Comparison of ENCODE assay signal across 17 cellular contexts in genomic region chr3:27800261-27800660, GRCh38.
"Had no signal": no experiment of that assay in that cellular context is flagged by ENCODE, and none has a peak within 500 bp of the region (broad histone marks: within the 10 kb centered on the region; RNA-seq: fewer than 3 reads in every experiment).

No MANE protein-coding gene starts in this region.

- DNase-seq: activated CD4-positive, alpha-beta T cell treated with anti-CD3 and anti-CD28 coated beads for 4 hours; activated naive CD4-positive, alpha-beta T cell treated with anti-CD3 and anti-CD28 coated beads for 36 hours; cerebellar nuclear complex; cortex of kidney; erythroblast; gastrocnemius medialis; head of caudate nucleus; lower lobe of right lung; pancreas; right lobe of liver; small intestine; stimulated activated CD4-positive, alpha-beta T cell treated with anti-CD3 and anti-CD28 coated beads, Interleukin-15, amount 100 ng/mL, for 24 hours; stimulated activated CD4-positive, alpha-beta T cell treated with anti-CD3 and anti-CD28 coated beads, Interleukin-2, amount 100 ng/mL, for 48 hours; stimulated activated naive CD4-positive, alpha-beta T cell; T-helper 17 cell; uterus had no signal

- ATAC-seq: gastrocnemius medialis; lower lobe of right lung; natural killer cell treated with Interleukin-12 subunit alpha and Interleukin-12 subunit beta and Interleukin-15 and Interleukin-18, amount 100 ng/mL, for 72 hours; pancreas; right lobe of liver; T-helper 17 cell had no signal

- H3K27me3 Mint-ChIP-seq: T-helper 17 cell had no signal

- H3K27ac Mint-ChIP-seq: activated naive CD4-positive, alpha-beta T cell treated with anti-CD3 and anti-CD28 coated beads for 36 hours; T-helper 17 cell had no signal

- H3K36me3 Mint-ChIP-seq: natural killer cell treated with Interleukin-12 subunit alpha and Interleukin-12 subunit beta and Interleukin-15 and Interleukin-18, amount 100 ng/mL, for 72 hours had no signal

- H3K9me3 Mint-ChIP-seq: activated naive CD4-positive, alpha-beta T cell treated with anti-CD3 and anti-CD28 coated beads for 36 hours; natural killer cell treated with Interleukin-12 subunit alpha and Interleukin-12 subunit beta and Interleukin-15 and Interleukin-18, amount 100 ng/mL, for 72 hours had no signal

- H3K4me3 Mint-ChIP-seq: activated naive CD4-positive, alpha-beta T cell treated with anti-CD3 and anti-CD28 coated beads for 36 hours; natural killer cell treated with Interleukin-12 subunit alpha and Interleukin-12 subunit beta and Interleukin-15 and Interleukin-18, amount 100 ng/mL, for 72 hours; T-helper 17 cell had no signal
